ENCODE assay signal across 9 cellular contexts in the genomic region with DNA sequence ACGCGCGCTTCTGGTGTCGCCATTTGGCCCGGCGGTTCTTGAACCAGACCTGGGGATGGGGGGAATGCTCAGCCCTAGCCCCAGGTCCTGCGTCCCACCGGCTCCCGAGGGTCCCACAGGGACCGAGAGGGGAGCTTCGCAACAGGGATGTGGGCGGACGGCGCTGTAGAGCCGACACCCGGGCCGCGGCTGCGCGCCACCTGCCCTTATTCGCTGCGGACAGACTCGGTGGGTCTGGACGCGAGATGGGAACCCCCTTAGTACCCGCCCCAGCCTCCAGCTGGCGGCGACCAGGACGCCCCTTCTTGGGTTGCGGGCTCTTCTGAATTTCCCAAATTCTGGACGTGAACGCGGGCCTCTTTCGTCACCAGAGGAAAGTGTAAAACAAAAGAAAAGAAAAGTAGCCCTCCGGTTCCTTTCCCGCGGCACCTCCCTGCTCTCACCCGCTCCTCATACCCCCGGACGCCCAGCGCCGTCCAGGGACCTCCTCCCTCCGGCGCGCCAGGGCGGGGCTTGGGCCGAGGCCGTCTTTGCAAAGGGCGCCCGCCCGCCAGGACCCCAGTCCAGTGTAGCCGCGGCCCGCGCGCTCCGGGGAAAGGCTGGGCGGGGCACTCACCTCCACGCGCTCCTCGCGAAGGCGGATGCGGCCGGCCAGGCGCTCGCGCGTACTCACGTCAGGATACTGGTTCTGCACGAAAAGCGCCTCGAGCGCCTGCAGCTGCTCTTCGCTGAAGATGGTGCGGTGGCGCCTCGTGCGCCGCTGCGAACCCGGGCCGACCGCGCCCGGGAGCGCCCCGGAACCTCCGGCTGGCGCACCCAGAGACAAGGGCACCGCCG. TPM values are rescaled to one million over a fixed set of nuclear protein-coding genes. Genes with fewer than 3 reads are reported as not detected.
DNase-seq lines count a peak whose midpoint lies in the region; ATAC-seq and TF ChIP-seq lines count a peak whose summit lies in the region.
"Had no signal": no experiment of that assay in that cellular context is flagged by ENCODE, and none has a peak within 500 bp of the region (broad histone marks: within the 10 kb centered on the region; RNA-seq: fewer than 3 reads in every experiment).

No MANE protein-coding gene starts in this region.

- no peak overlapping the region for H3K27ac ChIP-seq in iPS-20b (ENCODE audit: low read length)
- H3K27ac ChIP-seq in OCI-LY7 (ENCODE audit: low read depth, low read length, poor library complexity, severe bottlenecking): no peak overlapping the region

- H3K9me3 ChIP-seq in iPS-20b (ENCODE audit: insufficient read depth, low read depth, low read length) (no peaks in the 10 kb centered on the region; the same call in 1 of the 2 replicates), OCI-LY7 (ENCODE audit: low read length) (no peaks in the 10 kb centered on the region)

- BruUV-seq in OCI-LY7 (replicated peaks; lab: Mats Ljungman, UMichigan): no TSS peak

- H3K36me3 ChIP-seq in iPS-20b (ENCODE audit: insufficient read depth, low read depth, low read length) (no peaks in the 10 kb centered on the region), OCI-LY7 (ENCODE audit: insufficient read depth, low read length) (no peaks in the 10 kb centered on the region)

- peak overlapping the region; percentile 29; the same call in 1 of the 2 replicates for H3K4me3 ChIP-seq in iPS-20b (ENCODE audit: low read length)
- no peak overlapping the region for H3K4me3 ChIP-seq in OCI-LY7 (ENCODE audit: low read depth, low read length, poor library complexity, severe bottlenecking)

- H3K4me2 ChIP-seq in OCI-LY7 (ENCODE audit: low read length): no peak overlapping the region

- no peak overlapping the region for H3K27ac Mint-ChIP-seq in activated CD8-positive, alpha-beta T cell treated with anti-CD3 and anti-CD28 coated beads for 36 hours
- no peak overlapping the region for H3K27ac Mint-ChIP-seq in stimulated activated naive CD8-positive, alpha-beta T cell treated with anti-CD3 and anti-CD28 coated beads, Interleukin-15, Interleukin-2, amounts not matched to agents 100 ng/mL and 50 ng/mL, for 24 hours

- no peak overlapping the region for H2AFZ ChIP-seq in OCI-LY7 (ENCODE audit: low read length)

- ATAC-seq in activated CD8-positive, alpha-beta T cell treated with anti-CD3 and anti-CD28 coated beads for 36 hours: peak; percentile 14
- ATAC-seq: HCT116 had no signal

- H3K27me3 ChIP-seq in iPS-20b (ENCODE audit: insufficient read depth, low read length): peaks cover 85% of the 10 kb centered on the region

- H3K9me3 Mint-ChIP-seq in activated CD8-positive, alpha-beta T cell treated with anti-CD3 and anti-CD28 coated beads for 36 hours: no peaks in the 10 kb centered on the region
- H3K9me3 Mint-ChIP-seq in stimulated activated naive CD8-positive, alpha-beta T cell treated with anti-CD3 and anti-CD28 coated beads, Interleukin-15, Interleukin-2, amounts not matched to agents 100 ng/mL and 50 ng/mL, for 24 hours: no peaks in the 10 kb centered on the region

- peaks cover 6% of the 10 kb centered on the region for H3K4me1 Mint-ChIP-seq in activated CD8-positive, alpha-beta T cell treated with anti-CD3 and anti-CD28 coated beads for 36 hours (ENCODE audit: low read depth)
- H3K4me1 Mint-ChIP-seq in stimulated activated naive CD8-positive, alpha-beta T cell treated with anti-CD3 and anti-CD28 coated beads, Interleukin-15, Interleukin-2, amounts not matched to agents 100 ng/mL and 50 ng/mL, for 24 hours (ENCODE audit: low read depth): peaks cover 7% of the 10 kb centered on the region

- POLR2A ChIA-PET in activated CD8-positive, alpha-beta T cell treated with anti-CD3 and anti-CD28 coated beads for 36 hours (lab: Charles Lee): interaction anchor here (0.6 to 1.0 kb wide), 2 partner anchors 28 to 1020 kb away, joined by 4 read pairs; no protein-coding TSS in a partner anchor
- POLR2A ChIA-PET in OCI-LY7 (lab: Charles Lee): no interaction called here

- H3K79me2 ChIP-seq in OCI-LY7 (ENCODE audit: insufficient read depth, low read depth, low read length): no peaks in the 10 kb centered on the region; the same call in 1 of the 2 replicates

- H3K9me2 ChIP-seq in OCI-LY7 (ENCODE audit: insufficient read depth, low read length): no peaks in the 10 kb centered on the region

- intact Hi-C loops in activated CD8-positive, alpha-beta T cell treated with anti-CD3 and anti-CD28 coated beads for 36 hours (cut with micrococcal nuclease): no loop called here
- intact Hi-C loops in OCI-LY7 (cut with micrococcal nuclease; ENCODE audit: unreplicated experiment): loop anchor here (10.0 kb wide), 1 partner anchor 286 kb away; the partner anchor contains the start of genes HIRA and MRPL40

- DNase-seq in NCI-H2196 (lab: John Stamatoyannopoulos, UW; ENCODE audit: unreplicated experiment) (peak; percentile 41), NCI-H2196 treated with DMSO at 0.1 percent for 48 hours (lab: John Stamatoyannopoulos, UW; ENCODE audit: unreplicated experiment) (no peak), OCI-LY7 (ENCODE audit: low spot score) (no peak), dermis blood vessel endothelial cell (no peak), GM10266 (ENCODE audit: extremely low spot score) (no peak)
- DNase-seq in activated CD8-positive, alpha-beta T cell treated with anti-CD3 and anti-CD28 coated beads for 36 hours: peak; percentile 52

- CTCF ChIA-PET in activated CD8-positive, alpha-beta T cell treated with anti-CD3 and anti-CD28 coated beads for 36 hours (lab: Charles Lee): no interaction called here
- CTCF ChIA-PET in OCI-LY7 (lab: Charles Lee; ENCODE audit: unreplicated experiment): no interaction called here

- no peaks in the 10 kb centered on the region for H4K20me1 ChIP-seq in OCI-LY7 (ENCODE audit: insufficient read depth, low read length)

- H3K36me3 Mint-ChIP-seq in activated CD8-positive, alpha-beta T cell treated with anti-CD3 and anti-CD28 coated beads for 36 hours (ENCODE audit: low read depth): peaks cover 2% of the 10 kb centered on the region
- no peaks in the 10 kb centered on the region for H3K36me3 Mint-ChIP-seq in stimulated activated naive CD8-positive, alpha-beta T cell treated with anti-CD3 and anti-CD28 coated beads, Interleukin-15, Interleukin-2, amounts not matched to agents 100 ng/mL and 50 ng/mL, for 24 hours (ENCODE audit: low read depth)

- no peaks in the 10 kb centered on the region for H3K4me1 ChIP-seq in iPS-20b (ENCODE audit: insufficient read depth, low read length)
- no peaks in the 10 kb centered on the region for H3K4me1 ChIP-seq in OCI-LY7 (ENCODE audit: insufficient read depth, low read length, poor library complexity, severe bottlenecking)

- no peak for TF ChIP-seq CTCF in activated CD8-positive, alpha-beta T cell treated with anti-CD3 and anti-CD28 coated beads for 36 hours (IDR thresholded peaks at IDR 0.05)
- TF ChIP-seq CTCF in OCI-LY7 (conservative IDR thresholded peaks at IDR 0.05; ENCODE audit: low read length) (no peak), GM10266 (IDR thresholded peaks at IDR 0.05; ENCODE audit: control insufficient read depth, insufficient read depth, low read depth, missing control alignments) (no peak)

- no peak overlapping the region for H3K9ac ChIP-seq in iPS-20b (ENCODE audit: low read depth, low read length)

- H3K4me3 Mint-ChIP-seq in activated CD8-positive, alpha-beta T cell treated with anti-CD3 and anti-CD28 coated beads for 36 hours: peak overlapping the region; percentile 42
- peak overlapping the region; percentile 54 for H3K4me3 Mint-ChIP-seq in stimulated activated naive CD8-positive, alpha-beta T cell treated with anti-CD3 and anti-CD28 coated beads, Interleukin-15, Interleukin-2, amounts not matched to agents 100 ng/mL and 50 ng/mL, for 24 hours

- H3K27me3 Mint-ChIP-seq in activated CD8-positive, alpha-beta T cell treated with anti-CD3 and anti-CD28 coated beads for 36 hours: peaks cover 28% of the 10 kb centered on the region
- H3K27me3 Mint-ChIP-seq in stimulated activated naive CD8-positive, alpha-beta T cell treated with anti-CD3 and anti-CD28 coated beads, Interleukin-15, Interleukin-2, amounts not matched to agents 100 ng/mL and 50 ng/mL, for 24 hours: peaks cover 44% of the 10 kb centered on the region

RNA-seq across cellular contexts. Expression of gene GSC2, which starts 0.8 kb away (rescaled TPM):
- total RNA-seq in activated CD8-positive, alpha-beta T cell treated with anti-CD3 and anti-CD28 coated beads for 36 hours: not detected
- not detected in 2 replicates for total RNA-seq in OCI-LY7 (2014; rRNA removed; shearing (Covaris generic))
- total RNA-seq in OCI-LY7 (2022): not detected in 2 replicates
- not detected in 2 replicates for total RNA-seq in dermis blood vessel endothelial cell

RNA-seq across cellular contexts. Expression of gene ESS2, which starts 4.8 kb away (rescaled TPM):
- total RNA-seq in activated CD8-positive, alpha-beta T cell treated with anti-CD3 and anti-CD28 coated beads for 36 hours: 10 to 100 TPM; 11.7 to 12.9 TPM
- total RNA-seq in OCI-LY7 (2014; rRNA removed; shearing (Covaris generic)): 8.0 and 13.4 TPM in 2 replicates
- total RNA-seq in OCI-LY7 (2022) (14.1 and 15.7 TPM in 2 replicates), dermis blood vessel endothelial cell (12.7 and 14.6 TPM in 2 replicates)

RNA-seq across cellular contexts. Expression of gene TSSK2, which starts 18.2 kb away (rescaled TPM):
- total RNA-seq in activated CD8-positive, alpha-beta T cell treated with anti-CD3 and anti-CD28 coated beads for 36 hours: not detected
- total RNA-seq in OCI-LY7 (2014; rRNA removed; shearing (Covaris generic)): not detected in 2 replicates
- total RNA-seq in OCI-LY7 (2022) (not detected in 2 replicates), dermis blood vessel endothelial cell (not detected in 2 replicates)

RNA-seq across cellular contexts. Expression of gene DGCR2, which starts 27.1 kb away (rescaled TPM):
- total RNA-seq in activated CD8-positive, alpha-beta T cell treated with anti-CD3 and anti-CD28 coated beads for 36 hours: 10 to 100 TPM; 18.0 to 20.0 TPM
- 26.6 and 29.7 TPM in 2 replicates for total RNA-seq in OCI-LY7 (2014; rRNA removed; shearing (Covaris generic))
- total RNA-seq in OCI-LY7 (2022) (26.9 and 27.6 TPM in 2 replicates), dermis blood vessel endothelial cell (56.2 and 71.2 TPM in 2 replicates)

RNA-seq across cellular contexts. Expression of gene SLC25A1, which starts 29.3 kb away (rescaled TPM):
- 10 to 100 TPM; 56.4 to 57.6 TPM for total RNA-seq in activated CD8-positive, alpha-beta T cell treated with anti-CD3 and anti-CD28 coated beads for 36 hours
- 52.4 and 59.5 TPM in 2 replicates for total RNA-seq in OCI-LY7 (2014; rRNA removed; shearing (Covaris generic))
- 106 and 117 TPM in 2 replicates for total RNA-seq in OCI-LY7 (2022)
- total RNA-seq in dermis blood vessel endothelial cell: 87.3 and 175 TPM in 2 replicates

Comparison
In these comparisons a context has a peak if more than half of its experiments do, and no peak if none do; other contexts are left out.
1. DNase-seq: peak in NCI-H2196 (single experiment) and activated CD8-positive, alpha-beta T cell treated with anti-CD3 and anti-CD28 coated beads for 36 hours (single experiment); none in NCI-H2196 treated with DMSO at 0.1 percent for 48 hours (single experiment), OCI-LY7 (single experiment), dermis blood vessel endothelial cell (single experiment) and GM10266 (single experiment).